ENCODE assay signal across 2 cellular contexts in the genomic region with DNA sequence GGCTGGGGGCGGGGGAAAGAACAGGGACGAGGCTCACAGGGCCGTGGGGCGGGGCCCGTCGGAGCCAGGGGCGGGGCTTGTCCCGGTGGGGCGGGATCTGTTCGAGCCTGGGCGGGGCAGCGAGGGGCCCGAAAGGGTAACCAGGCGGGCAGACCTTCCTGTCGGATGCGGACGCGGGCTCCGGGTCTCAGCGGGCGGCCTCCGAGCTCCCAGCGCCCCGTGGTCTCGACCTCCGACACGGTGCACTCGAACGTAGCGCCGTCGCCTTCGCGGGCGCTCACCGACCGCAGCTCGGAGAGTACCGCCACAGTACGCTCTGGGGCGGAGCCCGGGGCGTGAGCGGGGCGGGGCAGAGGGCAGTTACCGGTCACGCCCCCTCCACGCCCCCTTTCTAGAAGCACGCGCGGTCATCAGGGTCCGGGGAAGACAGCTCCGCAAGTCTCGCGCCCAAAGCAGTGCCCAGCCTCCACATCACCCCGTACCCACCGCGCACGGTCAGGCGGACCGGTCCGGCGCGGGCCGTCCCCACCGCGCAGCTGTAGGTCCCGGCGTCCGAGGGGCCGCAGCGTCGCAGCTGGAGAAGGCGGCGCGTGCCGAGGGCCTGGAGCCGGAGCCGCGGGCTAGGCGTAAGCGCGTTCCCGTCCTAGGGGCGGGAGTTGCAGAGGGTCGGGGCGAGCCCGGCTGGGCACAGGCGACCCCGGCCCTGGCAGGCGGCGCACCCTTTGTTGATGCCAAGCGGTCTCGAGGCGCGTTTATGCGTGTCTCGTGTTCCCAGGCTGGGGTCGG.
A peak's percentile ranks its signal among the peaks of the same experiment; 100 is the strongest.
TF ChIP-seq lines count a peak whose summit lies in the region.

No MANE protein-coding gene starts in this region.

TF ChIP-seq in Ishikawa, 13 proteins besides CTCF, POLR2A, EP300 and RAD21 (continued from another document):
- TF ChIP-seq FOXM1 (IDR thresholded peaks at IDR 0.05; ENCODE audit: borderline replicate concordance, low read depth), result no peak
- TF ChIP-seq, protein P1, sequence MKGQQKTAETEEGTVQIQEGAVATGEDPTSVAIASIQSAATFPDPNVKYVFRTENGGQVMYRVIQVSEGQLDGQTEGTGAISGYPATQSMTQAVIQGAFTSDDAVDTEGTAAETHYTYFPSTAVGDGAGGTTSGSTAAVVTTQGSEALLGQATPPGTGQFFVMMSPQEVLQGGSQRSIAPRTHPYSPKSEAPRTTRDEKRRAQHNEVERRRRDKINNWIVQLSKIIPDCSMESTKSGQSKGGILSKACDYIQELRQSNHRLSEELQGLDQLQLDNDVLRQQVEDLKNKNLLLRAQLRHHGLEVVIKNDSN (IDR thresholded peaks at IDR 0.05), result 0 out of 2 replicates have a peak, but pooled peaks have one; percentile 1
- TF ChIP-seq, protein P2, sequence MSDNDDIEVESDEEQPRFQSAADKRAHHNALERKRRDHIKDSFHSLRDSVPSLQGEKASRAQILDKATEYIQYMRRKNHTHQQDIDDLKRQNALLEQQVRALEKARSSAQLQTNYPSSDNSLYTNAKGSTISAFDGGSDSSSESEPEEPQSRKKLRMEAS (IDR thresholded peaks at IDR 0.05), result peak; percentile 83

TF ChIP-seq in SK-N-SH, 30 proteins besides CTCF, POLR2A, EP300 and RAD21 (continued from another document):
- TF ChIP-seq, protein P2 (IDR thresholded peaks at IDR 0.05; ENCODE audit: low read depth), result peak; percentile 71
- TF ChIP-seq NRF1 (IDR thresholded peaks at IDR 0.05; ENCODE audit: low read depth, low read length) (no peak), MXI1 (IDR thresholded peaks at IDR 0.05; ENCODE audit: low read depth, low read length) (peak; percentile 69), RFX5 (IDR thresholded peaks at IDR 0.05; ENCODE audit: low read length) (no peak)
TF ChIP-seq in SK-N-SH: peak in this region for 3.
